1 cellular context compared by ENCODE assay signal in genomic region chr10:119253433-119254174, GRCh38.
TF ChIP-seq lines count a peak whose summit lies in the region.

No MANE protein-coding gene starts in this region.

TF ChIP-seq in HepG2, 621 proteins besides CTCF, POLR2A, EP300 and RAD21 (continued from another document and continues in another):
- TF ChIP-seq ZNF687 (CRISPR knock-in tag; IDR thresholded peaks at IDR 0.05) (peak; percentile 90), ZNF337 (CRISPR knock-in tag; IDR thresholded peaks at IDR 0.05; ENCODE audit: borderline replicate concordance, low read depth) (no peak), SRF (IDR thresholded peaks at IDR 0.05; ENCODE audit: low read depth, low read length) (no peak), MTERF4 (CRISPR knock-in tag; IDR thresholded peaks at IDR 0.05) (peak; percentile 69; the same call in 1 of the 2 replicates), HOXA7 (CRISPR knock-in tag; IDR thresholded peaks at IDR 0.05) (no peak), NR2F2 (IDR thresholded peaks at IDR 0.05; ENCODE audit: borderline replicate concordance, low read depth) (peak; percentile 47; the same call in 1 of the 2 replicates), KAT7 (CRISPR knock-in tag; IDR thresholded peaks at IDR 0.05; ENCODE audit: borderline replicate concordance) (no peak), ZNF30 (CRISPR knock-in tag; IDR thresholded peaks at IDR 0.05) (no peak), IKZF5 (CRISPR knock-in tag; IDR thresholded peaks at IDR 0.05) (peak; percentile 50; the same call in 1 of the 2 replicates), JARID2 (CRISPR knock-in tag; IDR thresholded peaks at IDR 0.05; ENCODE audit: insufficient replicate concordance) (no peak), ZNF510 (CRISPR knock-in tag; IDR thresholded peaks at IDR 0.05; ENCODE audit: low read depth) (no peak), ZNF235 (CRISPR knock-in tag; IDR thresholded peaks at IDR 0.05; ENCODE audit: borderline replicate concordance) (0 out of 2 replicates have a peak, but pooled peaks have one; percentile 43), TGIF2 (CRISPR knock-in tag; IDR thresholded peaks at IDR 0.05) (peak; percentile 33; the same call in 1 of the 2 replicates), ZNF674 (CRISPR knock-in tag; IDR thresholded peaks at IDR 0.05; ENCODE audit: low read depth) (no peak), FLYWCH1 (CRISPR knock-in tag; IDR thresholded peaks at IDR 0.05) (no peak), ZBTB20 (CRISPR knock-in tag; IDR thresholded peaks at IDR 0.05; ENCODE audit: borderline replicate concordance, low read depth) (peak; percentile 34; the same call in 1 of the 2 replicates), MYNN (CRISPR knock-in tag; IDR thresholded peaks at IDR 0.05; ENCODE audit: low read depth) (no peak), ZSCAN20 (CRISPR knock-in tag; IDR thresholded peaks at IDR 0.05; ENCODE audit: borderline replicate concordance) (no peak), ZNF816 (CRISPR knock-in tag; IDR thresholded peaks at IDR 0.05; ENCODE audit: borderline replicate concordance) (no peak), AHR (CRISPR knock-in tag; IDR thresholded peaks at IDR 0.05) (no peak; the same call in 1 of the 2 replicates), TCF7 (IDR thresholded peaks at IDR 0.05; ENCODE audit: low read depth) (no peak), ZNF570 (CRISPR knock-in tag; IDR thresholded peaks at IDR 0.05; ENCODE audit: borderline replicate concordance) (no peak), RNF2 (conservative IDR thresholded peaks at IDR 0.05; ENCODE audit: low read depth) (no peak), PITX1 (CRISPR knock-in tag; IDR thresholded peaks at IDR 0.05) (0 out of 2 replicates have a peak, but pooled peaks have one; percentile 16), HMGXB3 (CRISPR knock-in tag; IDR thresholded peaks at IDR 0.05; ENCODE audit: borderline replicate concordance) (no peak; the same call in 1 of the 2 replicates), GTF3A (CRISPR knock-in tag; conservative IDR thresholded peaks at IDR 0.05) (no peak), CSRNP1 (CRISPR knock-in tag; IDR thresholded peaks at IDR 0.05) (no peak; the same call in 1 of the 2 replicates), GFI1 (CRISPR knock-in tag; IDR thresholded peaks at IDR 0.05; ENCODE audit: borderline replicate concordance) (no peak), HES4 (CRISPR knock-in tag; IDR thresholded peaks at IDR 0.05; ENCODE audit: borderline replicate concordance) (no peak), MEIS2 (CRISPR knock-in tag; IDR thresholded peaks at IDR 0.05) (peak; percentile 13; the same call in 1 of the 2 replicates), ZMYM3 (CRISPR knock-in tag; IDR thresholded peaks at IDR 0.05) (0 out of 2 replicates have a peak, but pooled peaks have one; percentile 13), PLSCR1 (CRISPR knock-in tag; IDR thresholded peaks at IDR 0.05; ENCODE audit: borderline replicate concordance) (no peak), MTA1 (CRISPR knock-in tag; IDR thresholded peaks at IDR 0.05; ENCODE audit: borderline replicate concordance) (peak; percentile 41; the same call in 1 of the 2 replicates), MAFF (IDR thresholded peaks at IDR 0.05; ENCODE audit: low read depth, low read length) (no peak), STAT5B (CRISPR knock-in tag; IDR thresholded peaks at IDR 0.05) (no peak), HHEX (CRISPR knock-in tag; IDR thresholded peaks at IDR 0.05) (no peak; the same call in 1 of the 2 replicates), KAT2B (IDR thresholded peaks at IDR 0.05; ENCODE audit: borderline replicate concordance, low read depth, low read length) (no peak), ZNF572 (CRISPR knock-in tag; IDR thresholded peaks at IDR 0.05) (no peak)
- TF ChIP-seq, protein P1, sequence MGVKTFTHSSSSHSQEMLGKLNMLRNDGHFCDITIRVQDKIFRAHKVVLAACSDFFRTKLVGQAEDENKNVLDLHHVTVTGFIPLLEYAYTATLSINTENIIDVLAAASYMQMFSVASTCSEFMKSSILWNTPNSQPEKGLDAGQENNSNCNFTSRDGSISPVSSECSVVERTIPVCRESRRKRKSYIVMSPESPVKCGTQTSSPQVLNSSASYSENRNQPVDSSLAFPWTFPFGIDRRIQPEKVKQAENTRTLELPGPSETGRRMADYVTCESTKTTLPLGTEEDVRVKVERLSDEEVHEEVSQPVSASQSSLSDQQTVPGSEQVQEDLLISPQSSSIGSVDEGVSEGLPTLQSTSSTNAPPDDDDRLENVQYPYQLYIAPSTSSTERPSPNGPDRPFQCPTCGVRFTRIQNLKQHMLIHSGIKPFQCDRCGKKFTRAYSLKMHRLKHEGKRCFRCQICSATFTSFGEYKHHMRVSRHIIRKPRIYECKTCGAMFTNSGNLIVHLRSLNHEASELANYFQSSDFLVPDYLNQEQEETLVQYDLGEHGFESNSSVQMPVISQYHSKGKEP (CRISPR knock-in tag; IDR thresholded peaks at IDR 0.05), result no peak
- TF ChIP-seq, protein P2, sequence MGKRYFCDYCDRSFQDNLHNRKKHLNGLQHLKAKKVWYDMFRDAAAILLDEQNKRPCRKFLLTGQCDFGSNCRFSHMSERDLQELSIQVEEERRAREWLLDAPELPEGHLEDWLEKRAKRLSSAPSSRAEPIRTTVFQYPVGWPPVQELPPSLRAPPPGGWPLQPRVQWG (CRISPR knock-in tag; IDR thresholded peaks at IDR 0.05; ENCODE audit: borderline replicate concordance, low read depth), result no peak
- TF ChIP-seq, protein P3, sequence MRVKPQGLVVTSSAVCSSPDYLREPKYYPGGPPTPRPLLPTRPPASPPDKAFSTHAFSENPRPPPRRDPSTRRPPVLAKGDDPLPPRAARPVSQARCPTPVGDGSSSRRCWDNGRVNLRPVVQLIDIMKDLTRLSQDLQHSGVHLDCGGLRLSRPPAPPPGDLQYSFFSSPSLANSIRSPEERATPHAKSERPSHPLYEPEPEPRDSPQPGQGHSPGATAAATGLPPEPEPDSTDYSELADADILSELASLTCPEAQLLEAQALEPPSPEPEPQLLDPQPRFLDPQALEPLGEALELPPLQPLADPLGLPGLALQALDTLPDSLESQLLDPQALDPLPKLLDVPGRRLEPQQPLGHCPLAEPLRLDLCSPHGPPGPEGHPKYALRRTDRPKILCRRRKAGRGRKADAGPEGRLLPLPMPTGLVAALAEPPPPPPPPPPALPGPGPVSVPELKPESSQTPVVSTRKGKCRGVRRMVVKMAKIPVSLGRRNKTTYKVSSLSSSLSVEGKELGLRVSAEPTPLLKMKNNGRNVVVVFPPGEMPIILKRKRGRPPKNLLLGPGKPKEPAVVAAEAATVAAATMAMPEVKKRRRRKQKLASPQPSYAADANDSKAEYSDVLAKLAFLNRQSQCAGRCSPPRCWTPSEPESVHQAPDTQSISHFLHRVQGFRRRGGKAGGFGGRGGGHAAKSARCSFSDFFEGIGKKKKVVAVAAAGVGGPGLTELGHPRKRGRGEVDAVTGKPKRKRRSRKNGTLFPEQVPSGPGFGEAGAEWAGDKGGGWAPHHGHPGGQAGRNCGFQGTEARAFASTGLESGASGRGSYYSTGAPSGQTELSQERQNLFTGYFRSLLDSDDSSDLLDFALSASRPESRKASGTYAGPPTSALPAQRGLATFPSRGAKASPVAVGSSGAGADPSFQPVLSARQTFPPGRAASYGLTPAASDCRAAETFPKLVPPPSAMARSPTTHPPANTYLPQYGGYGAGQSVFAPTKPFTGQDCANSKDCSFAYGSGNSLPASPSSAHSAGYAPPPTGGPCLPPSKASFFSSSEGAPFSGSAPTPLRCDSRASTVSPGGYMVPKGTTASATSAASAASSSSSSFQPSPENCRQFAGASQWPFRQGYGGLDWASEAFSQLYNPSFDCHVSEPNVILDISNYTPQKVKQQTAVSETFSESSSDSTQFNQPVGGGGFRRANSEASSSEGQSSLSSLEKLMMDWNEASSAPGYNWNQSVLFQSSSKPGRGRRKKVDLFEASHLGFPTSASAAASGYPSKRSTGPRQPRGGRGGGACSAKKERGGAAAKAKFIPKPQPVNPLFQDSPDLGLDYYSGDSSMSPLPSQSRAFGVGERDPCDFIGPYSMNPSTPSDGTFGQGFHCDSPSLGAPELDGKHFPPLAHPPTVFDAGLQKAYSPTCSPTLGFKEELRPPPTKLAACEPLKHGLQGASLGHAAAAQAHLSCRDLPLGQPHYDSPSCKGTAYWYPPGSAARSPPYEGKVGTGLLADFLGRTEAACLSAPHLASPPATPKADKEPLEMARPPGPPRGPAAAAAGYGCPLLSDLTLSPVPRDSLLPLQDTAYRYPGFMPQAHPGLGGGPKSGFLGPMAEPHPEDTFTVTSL (CRISPR knock-in tag; IDR thresholded peaks at IDR 0.05; ENCODE audit: borderline replicate concordance), result peak; percentile 77; the same call in 1 of the 2 replicates
